14 cellular contexts compared by ENCODE assay signal in genomic region chr22:39220897-39221850, GRCh38. TPM values are rescaled to one million over a fixed set of nuclear protein-coding genes. Genes with fewer than 3 reads are reported as not detected.
DNase-seq lines count a peak whose midpoint lies in the region; ATAC-seq, FAIRE-seq and TF ChIP-seq lines count a peak whose summit lies in the region.
"Had no signal": no experiment of that assay in that cellular context is flagged by ENCODE, and none has a peak within 500 bp of the region (broad histone marks: within the 10 kb centered on the region; RNA-seq: fewer than 3 reads in every experiment).

No MANE protein-coding gene starts in this region.

- no peak for TF ChIP-seq CTCF in K562 (IDR thresholded peaks at IDR 0.05 in 2 of 3, conservative IDR thresholded peaks at IDR 0.05 in 1 of 3; ENCODE audit: insufficient read depth in 2 of 3, low read depth in 1 of 3, low read length in 3 of 3)

- in situ Hi-C loops in K562 (cut with MboI) = no loop called here

- H4K20me1 ChIP-seq in K562 (replicated peaks; ENCODE audit: control insufficient read depth, insufficient read depth, low read length) = no peaks in the 10 kb centered on the region

- H3K9ac ChIP-seq in K562 (ENCODE audit: insufficient read depth in 1 of 2, low read depth in 2 of 2, low read length in 2 of 2) = no peak overlapping the region; a peak in 1 of 4 replicates

- intact Hi-C loops in K562 (cut with micrococcal nuclease) (no loop called here), right cardiac atrium (cut with DNase I) (no loop called here)

- ATAC-seq in activated T-cell treated with anti-CD3 and anti-CD28 coated beads, Interleukin-2, amount 50 U/mL, for 4 hours = no peak
- ATAC-seq in K562 = no peak
- ATAC-seq in right cardiac atrium = peak; percentile 85 to 87
- ATAC-seq in stimulated activated naive CD8-positive, alpha-beta T cell treated with anti-CD3 and anti-CD28 coated beads, Interleukin-15, amount 100 ng/mL, for 72 hours = peak; percentile 18

- no peaks in the 10 kb centered on the region for H3K9me1 ChIP-seq in K562 (ENCODE audit: control insufficient read depth, insufficient read depth, low read length)

- FAIRE-seq in K562 (lab: Jason Lieb, UNC) = peak; percentile 71

- no peak overlapping the region for H3K4me2 ChIP-seq in K562 (ENCODE audit: insufficient read depth, low read length)

- no peak for TF ChIP-seq POLR2A in K562 (conservative IDR thresholded peaks at IDR 0.05)

- DNase-seq in activated T-cell treated with anti-CD3 and anti-CD28 coated beads, Interleukin-2, amount 50 U/mL, for 24 hours = peak; percentile 13
- no peak for DNase-seq in activated T-cell treated with anti-CD3 and anti-CD28 coated beads, Interleukin-2, amount 50 U/mL, for 4 hours
- no peak for DNase-seq in K562 (ENCODE audit: extremely low read depth in 1 of 4, low spot score in 3 of 4)
- peak in 1 of 3 donors; percentile 71 for DNase-seq in right cardiac atrium
- DNase-seq in stimulated activated naive CD8-positive, alpha-beta T cell treated with anti-CD3 and anti-CD28 coated beads, Interleukin-15, amount 100 ng/mL, for 72 hours = no peak
- no peak for DNase-seq in MG63
- DNase-seq in GM19238 (ENCODE audit: insufficient read length, low spot score) = no peak
- no peak for DNase-seq in NCI-H526 treated with DMSO at 0.1 percent for 48 hours (lab: John Stamatoyannopoulos, UW)
- DNase-seq: ACHN; activated CD4-positive, CD25-positive, alpha-beta regulatory T cell; activated naive CD4-positive, alpha-beta T cell treated with anti-CD3 and anti-CD28 coated beads for 36 hours; naive B cell; NCI-H345 had no signal

- no peak for TF ChIP-seq EP300 in K562 (IDR thresholded peaks at IDR 0.05; ENCODE audit: low read length)

- no peaks in the 10 kb centered on the region for H3K79me2 ChIP-seq in K562 (ENCODE audit: control insufficient read depth, insufficient read depth, low read length)

- no peak overlapping the region; the same call in 2 of the 3 replicates for H3K27ac ChIP-seq in K562 (ENCODE audit: extremely low read depth, low read depth, low read length)
- H3K27ac ChIP-seq in right cardiac atrium (ENCODE audit: low read length) = peak overlapping the region; percentile 43

- H3K4me3 Mint-ChIP-seq in activated T-cell treated with anti-CD3 and anti-CD28 coated beads, Interleukin-2, amount 50 U/mL, for 24 hours = no peak overlapping the region
- no peak overlapping the region for H3K4me3 Mint-ChIP-seq in activated T-cell treated with anti-CD3 and anti-CD28 coated beads, Interleukin-2, amount 50 U/mL, for 4 hours
- no peak overlapping the region for H3K4me3 Mint-ChIP-seq in stimulated activated naive CD8-positive, alpha-beta T cell treated with anti-CD3 and anti-CD28 coated beads, Interleukin-15, amount 100 ng/mL, for 72 hours
- H3K4me3 Mint-ChIP-seq: activated naive CD4-positive, alpha-beta T cell treated with anti-CD3 and anti-CD28 coated beads for 36 hours; IgD-negative memory B cell; naive B cell had no signal

- TF ChIP-seq RAD21 in K562 (CRISPR knock-in tag; conservative IDR thresholded peaks at IDR 0.05 in 1 of 2, IDR thresholded peaks at IDR 0.05 in 1 of 2) = no peak

- BruUV-seq in K562 (replicated peaks; lab: Mats Ljungman, UMichigan) = no TSS peak

- no peaks in the 10 kb centered on the region for H3K9me3 Mint-ChIP-seq in activated T-cell treated with anti-CD3 and anti-CD28 coated beads, Interleukin-2, amount 50 U/mL, for 24 hours
- H3K9me3 Mint-ChIP-seq in activated T-cell treated with anti-CD3 and anti-CD28 coated beads, Interleukin-2, amount 50 U/mL, for 4 hours = no peaks in the 10 kb centered on the region
- H3K9me3 Mint-ChIP-seq in stimulated activated naive CD8-positive, alpha-beta T cell treated with anti-CD3 and anti-CD28 coated beads, Interleukin-15, amount 100 ng/mL, for 72 hours = peaks cover 0 to 9% of the 10 kb centered on the region in 2 donors

- WGBS in K562 (ENCODE audit: insufficient coverage, low coverage, missing lambda C conversion rate) = 3% methylated on average over 9 of the region's 9 CpGs
- 41% methylated on average over 9 of the region's 9 CpGs for WGBS in right cardiac atrium

- POLR2A ChIA-PET in K562 (lab: Yijun Ruan, JAX) = interaction anchor here (0.6 to 1.8 kb wide), 6 partner anchors 10 to 99 kb away, joined by 3 to 5 read pairs (median 3); partner anchors contain the start of gene RPL3

- H3K9me3 ChIP-seq in K562 (replicated peaks; ENCODE audit: control insufficient read depth, insufficient read depth, low read depth, low read length) (no peaks in the 10 kb centered on the region), right cardiac atrium (ENCODE audit: control insufficient read depth, low read length) (no peaks in the 10 kb centered on the region), MG63 (peaks cover 2% of the 10 kb centered on the region; the same call in 1 of the 2 replicates)

- no peak overlapping the region for H2AFZ ChIP-seq in K562 (ENCODE audit: low read depth, low read length)

- peaks cover 16% of the 10 kb centered on the region for H3K27me3 Mint-ChIP-seq in activated T-cell treated with anti-CD3 and anti-CD28 coated beads, Interleukin-2, amount 50 U/mL, for 24 hours
- H3K27me3 Mint-ChIP-seq in activated T-cell treated with anti-CD3 and anti-CD28 coated beads, Interleukin-2, amount 50 U/mL, for 4 hours (ENCODE audit: low read depth) = peaks cover 2% of the 10 kb centered on the region
- peaks cover 30% of the 10 kb centered on the region for H3K27me3 Mint-ChIP-seq in stimulated activated naive CD8-positive, alpha-beta T cell treated with anti-CD3 and anti-CD28 coated beads, Interleukin-15, amount 100 ng/mL, for 72 hours

- H3K27ac Mint-ChIP-seq in activated T-cell treated with anti-CD3 and anti-CD28 coated beads, Interleukin-2, amount 50 U/mL, for 24 hours = no peak overlapping the region
- no peak overlapping the region for H3K27ac Mint-ChIP-seq in stimulated activated naive CD8-positive, alpha-beta T cell treated with anti-CD3 and anti-CD28 coated beads, Interleukin-15, amount 100 ng/mL, for 72 hours
- H3K27ac Mint-ChIP-seq: activated naive CD4-positive, alpha-beta T cell treated with anti-CD3 and anti-CD28 coated beads for 36 hours; IgD-negative memory B cell had no signal

- CTCF ChIA-PET in K562 (lab: Yijun Ruan, JAX; ENCODE audit: low intra/inter-chr PET ratio) = no interaction called here

- no peak overlapping the region for H3K4me3 ChIP-seq in K562
- H3K4me3 ChIP-seq in right cardiac atrium (ENCODE audit: low read length) = no peak overlapping the region
- H3K4me3 ChIP-seq in MG63 = no peak overlapping the region

- H3K4me1 Mint-ChIP-seq in activated T-cell treated with anti-CD3 and anti-CD28 coated beads, Interleukin-2, amount 50 U/mL, for 24 hours (ENCODE audit: low read depth) = peaks cover 15% of the 10 kb centered on the region
- peaks cover 2% of the 10 kb centered on the region for H3K4me1 Mint-ChIP-seq in activated T-cell treated with anti-CD3 and anti-CD28 coated beads, Interleukin-2, amount 50 U/mL, for 4 hours (ENCODE audit: low read depth)
- peaks cover 17% of the 10 kb centered on the region for H3K4me1 Mint-ChIP-seq in stimulated activated naive CD8-positive, alpha-beta T cell treated with anti-CD3 and anti-CD28 coated beads, Interleukin-15, amount 100 ng/mL, for 72 hours

- H3K27me3 ChIP-seq in K562 (ENCODE audit: control insufficient read depth in 2 of 2, insufficient read depth in 2 of 2, low read length in 2 of 2) (no peaks in the 10 kb centered on the region), right cardiac atrium (ENCODE audit: control insufficient read depth, insufficient read depth) (no peaks in the 10 kb centered on the region), MG63 (no peaks in the 10 kb centered on the region)

- H3K36me3 Mint-ChIP-seq in activated T-cell treated with anti-CD3 and anti-CD28 coated beads, Interleukin-2, amount 50 U/mL, for 24 hours (ENCODE audit: low read depth) = peaks cover 4% of the 10 kb centered on the region
- H3K36me3 Mint-ChIP-seq in activated T-cell treated with anti-CD3 and anti-CD28 coated beads, Interleukin-2, amount 50 U/mL, for 4 hours (ENCODE audit: insufficient read depth) = peaks cover 2% of the 10 kb centered on the region
- H3K36me3 Mint-ChIP-seq: IgD-negative memory B cell had no signal

- no peaks in the 10 kb centered on the region; a peak in 2 of 5 replicates for H3K4me1 ChIP-seq in K562 (replicated peaks in 1 of 2; ENCODE audit: control insufficient read depth in 2 of 2, insufficient read depth in 2 of 2, low read length in 2 of 2)
- H3K4me1 ChIP-seq in right cardiac atrium (ENCODE audit: control insufficient read depth, insufficient read depth, low read length) = peaks cover 4% of the 10 kb centered on the region

- H3K36me3 ChIP-seq in K562 (ENCODE audit: control insufficient read depth, insufficient read depth, low read length) (no peaks in the 10 kb centered on the region), MG63 (no peaks in the 10 kb centered on the region)

TF ChIP-seq in K562, 482 proteins besides CTCF, POLR2A, EP300 and RAD21 (continues in another document):
- no peak for TF ChIP-seq MEIS2 (IDR thresholded peaks at IDR 0.05; ENCODE audit: partially characterized antibody)

RNA-seq across cellular contexts. Expression of gene PDGFB, which starts 23.6 kb away (rescaled TPM):
- total RNA-seq in activated T-cell treated with anti-CD3 and anti-CD28 coated beads, Interleukin-2, amount 50 U/mL, for 4 hours = 1 to 10 TPM in 1 of 3 donors, under 1 TPM in 2; 0.35 to 2.1 (median 0.84) TPM
- total RNA-seq in K562 (2011; cell fraction: chromatin; rRNA removed; ENCODE audit: low replicate concordance) = 4.7 and 16.7 TPM in 2 replicates
- total RNA-seq in K562 (2011; cell fraction: nucleolus; rRNA removed) = 12.4 and 26.7 TPM in 2 replicates
- 8.9 and 13.1 TPM in 2 replicates for total RNA-seq in K562 (2011; cell fraction: nucleoplasm; rRNA removed)
- total RNA-seq in K562 (2014; rRNA removed) (0.69 and 1.1 TPM in 2 replicates), K562 (2014; rRNA removed; fragmentation: Illumina TruSeq; extraction: Trizol) (0.13 and 0.22 TPM in 2 replicates), K562 (2015; rRNA removed; fragmentation: Illumina TruSeq; extraction: Trizol) (0.11 TPM in 1 of 2 replicates, not detected in the other), K562 (2021) (1.2 and 1.4 TPM in 2 replicates), right cardiac atrium (10 to 100 TPM in 3 of 4 donors, 1 to 10 TPM in 1; 9.3 to 82.1 (median 20.6) TPM)
- polyA plus RNA-seq in K562 (2011; rRNA removed) (3.6 and 4.0 TPM in 2 replicates), K562 (2014; fragmentation: Illumina TruSeq; extraction: Trizol) (0.40 and 0.89 TPM in 2 replicates), K562 (2014; fragmentation: Nextera tagmentation; extraction: Ambion mirVana) (under 1 TPM; 0.07 to 0.15 TPM), K562 (2014; rRNA removed) (0.50 and 0.56 TPM in 2 replicates), right cardiac atrium (15.4 TPM)
- 4.9 and 8.7 TPM in 2 replicates for polyA plus RNA-seq in K562 (2011; cell fraction: cytosol; rRNA removed)
- 8.4 and 18.7 TPM in 2 replicates for polyA plus RNA-seq in K562 (2011; cell fraction: nucleus; rRNA removed)
- polyA plus RNA-seq in K562 (2012) = 0.32 and 1.7 TPM in 2 replicates
- 3.8 and 6.7 TPM in 2 replicates for polyA minus RNA-seq in K562 (2011; rRNA and poly(A)+ RNA removed)
- polyA minus RNA-seq in K562 (2011; cell fraction: cytosol; rRNA and poly(A)+ RNA removed) = 7.7 and 8.4 TPM in 2 replicates
- polyA minus RNA-seq in K562 (2011; cell fraction: nucleus; rRNA and poly(A)+ RNA removed) = 3.2 and 4.0 TPM in 2 replicates
- 0.13 and 0.57 TPM in 2 replicates for total RNA-seq in MG63 (2014; rRNA removed; shearing (Covaris generic); ENCODE audit: low replicate concordance)

Comparison
In these comparisons a context has a peak if more than half of its experiments do, and no peak if none do; other contexts are left out.
1. ATAC-seq: peak in right cardiac atrium (2 of 2) and stimulated activated naive CD8-positive, alpha-beta T cell treated with anti-CD3 and anti-CD28 coated beads, Interleukin-15, amount 100 ng/mL, for 72 hours (single experiment); none in activated T-cell treated with anti-CD3 and anti-CD28 coated beads, Interleukin-2, amount 50 U/mL, for 4 hours (0 of 2) and K562 (single experiment).